In the genomic region with DNA sequence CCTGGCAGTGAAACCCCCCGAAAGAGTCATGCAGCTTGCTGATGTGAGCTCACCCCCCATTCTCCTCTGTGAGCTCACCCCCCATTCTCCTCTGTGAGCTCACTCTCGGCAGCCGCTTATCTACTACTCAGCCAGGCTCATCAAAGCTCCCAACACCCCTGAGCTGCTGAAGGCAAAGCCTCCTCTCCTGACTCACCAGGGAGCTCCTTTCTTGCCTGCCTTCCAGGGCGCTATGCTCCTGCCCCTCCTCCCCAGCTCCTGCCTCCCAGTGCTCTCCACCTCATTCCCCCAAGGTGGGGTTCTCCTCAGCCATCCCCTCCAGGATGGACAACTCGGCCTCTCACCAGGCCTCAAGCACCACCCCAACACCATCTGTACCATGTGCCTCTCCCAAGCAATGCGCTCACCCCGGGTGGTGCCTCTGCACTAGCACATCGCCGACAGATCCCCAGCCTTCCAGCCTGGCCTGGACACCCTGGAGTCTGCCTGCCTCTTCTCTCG, we compare ENCODE assay signal across 12 cellular contexts. TPM values are rescaled to one million over a fixed set of nuclear protein-coding genes. Genes with fewer than 3 reads are reported as not detected.
DNase-seq lines count a peak whose midpoint lies in the region; ATAC-seq and TF ChIP-seq lines count a peak whose summit lies in the region.
"Had no signal": no experiment of that assay in that cellular context is flagged by ENCODE, and none has a peak within 500 bp of the region (broad histone marks: within the 10 kb centered on the region; RNA-seq: fewer than 3 reads in every experiment).

No MANE protein-coding gene starts in this region.

- peaks cover 9% of the 10 kb centered on the region for H3K4me1 ChIP-seq in A673 (ENCODE audit: insufficient read depth, low read length, poor library complexity, severe bottlenecking)
- peaks cover 3 to 42% (median 27%) of the 10 kb centered on the region in 9 donors for H3K4me1 ChIP-seq in heart right ventricle

- H3K36me3 ChIP-seq in A673 (ENCODE audit: insufficient read depth, low read length, poor library complexity, severe bottlenecking) (peaks cover 59% of the 10 kb centered on the region), heart right ventricle (peaks cover 0 to 92% (median 30%) of the 10 kb centered on the region in 9 donors)

- DNase-seq in A673 (ENCODE audit: low spot score): no peak
- peak; percentile 96 for DNase-seq in ELR (ENCODE audit: low read depth)
- no peak for DNase-seq in heart right ventricle
- DNase-seq in SIG-M5 (lab: John Stamatoyannopoulos, UW): no peak
- DNase-seq in hippocampal formation (lab: John Stamatoyannopoulos, UW): no peak
- no peak for DNase-seq in stimulated activated CD4-positive, alpha-beta T cell treated with anti-CD3 and anti-CD28 coated beads, Interleukin-15, amount 100 ng/mL, for 24 hours
- DNase-seq: activated effector memory CD4-positive, alpha-beta T cell treated with anti-CD3 and anti-CD28 coated beads, Interleukin-2, amount 50 U/mL, for 16 hours; NCI-H187; stimulated activated CD4-positive, alpha-beta T cell treated with anti-CD3 and anti-CD28 coated beads, Interleukin-12 subunit alpha, Interleukin-12 subunit beta, amount 100 ng/mL, for 4 hours had no signal

- intact Hi-C loops in A673 (cut with micrococcal nuclease; ENCODE audit: unreplicated experiment) (no loop called here), heart right ventricle (cut with DNase I) (no loop called here)

- H3K27me3 ChIP-seq in A673 (replicated peaks; ENCODE audit: insufficient read depth, low read depth, low read length, poor library complexity) (no peaks in the 10 kb centered on the region), heart right ventricle (no peaks in the 10 kb centered on the region)
- H3K27me3 ChIP-seq: dorsolateral prefrontal cortex had no signal

- no peak for ATAC-seq in activated T-helper 17 cell treated with anti-CD3 and anti-CD28 coated beads, Interleukin-2, amount 50 U/mL, for 72 hours (replicated peaks)
- peak in 6 of 8 donors; percentile 23 to 62 (median 50) for ATAC-seq in heart right ventricle
- ATAC-seq in GM21717 (IDR thresholded peaks at IDR 0.05; ENCODE audit: unreplicated experiment): no peak

- TF ChIP-seq CTCF in A673 (conservative IDR thresholded peaks at IDR 0.05; ENCODE audit: low read depth, low read length) (no peak), heart right ventricle (IDR thresholded peaks at IDR 0.05) (no peak)

- H3K9me3 ChIP-seq in A673 (ENCODE audit: low read depth, low read length, poor library complexity, severe bottlenecking): no peaks in the 10 kb centered on the region
- no peaks in the 10 kb centered on the region for H3K9me3 ChIP-seq in heart right ventricle

- H3K4me3 Mint-ChIP-seq in activated T-helper 17 cell treated with anti-CD3 and anti-CD28 coated beads, Interleukin-2, amount 50 U/mL, for 72 hours: no peak overlapping the region

- H3K36me3 Mint-ChIP-seq in activated T-helper 17 cell treated with anti-CD3 and anti-CD28 coated beads, Interleukin-2, amount 50 U/mL, for 72 hours (ENCODE audit: low read depth): peaks cover 91% of the 10 kb centered on the region

- no peaks in the 10 kb centered on the region for H3K27me3 Mint-ChIP-seq in activated T-helper 17 cell treated with anti-CD3 and anti-CD28 coated beads, Interleukin-2, amount 50 U/mL, for 72 hours

- POLR2A ChIA-PET in A673 (lab: Charles Lee; ENCODE audit: low non-redundant PET): interaction anchor here (0.6 kb wide), 1 partner anchor 527 kb away, joined by 5 read pairs; no protein-coding TSS in a partner anchor

- H3K9me3 Mint-ChIP-seq in activated T-helper 17 cell treated with anti-CD3 and anti-CD28 coated beads, Interleukin-2, amount 50 U/mL, for 72 hours: no peaks in the 10 kb centered on the region

- CTCF ChIA-PET in A673 (lab: Charles Lee): no interaction called here

- H3K4me1 Mint-ChIP-seq in activated T-helper 17 cell treated with anti-CD3 and anti-CD28 coated beads, Interleukin-2, amount 50 U/mL, for 72 hours: peaks cover 21% of the 10 kb centered on the region

- H3K4me3 ChIP-seq in A673 (ENCODE audit: low read depth, low read length, poor library complexity, severe bottlenecking) (no peak overlapping the region), heart right ventricle (no peak overlapping the region)
- H3K4me3 ChIP-seq: dorsolateral prefrontal cortex had no signal

- 70 to 74% methylated on average over 10 of the region's 10 CpGs for WGBS in heart right ventricle, 2 donors

- H3K27ac ChIP-seq in A673 (ENCODE audit: low read depth, low read length, poor library complexity, severe bottlenecking): peak overlapping the region; percentile 37
- H3K27ac ChIP-seq in heart right ventricle: peak overlapping the region in 1 of 10 donors; percentile 14

- peak overlapping the region; percentile 77 for H3K27ac Mint-ChIP-seq in activated T-helper 17 cell treated with anti-CD3 and anti-CD28 coated beads, Interleukin-2, amount 50 U/mL, for 72 hours

- BruUV-seq in A673 (replicated peaks; lab: Mats Ljungman, UMichigan): no TSS peak

RNA-seq across cellular contexts. Expression of a gene that starts 27.7 kb away (rescaled TPM):
- total RNA-seq in A673 (2021): 49.4 and 49.5 TPM in 2 replicates
- 10 to 100 TPM; 26.9 to 38.6 TPM for total RNA-seq in activated T-helper 17 cell treated with anti-CD3 and anti-CD28 coated beads, Interleukin-2, amount 50 U/mL, for 72 hours
- total RNA-seq in heart right ventricle: 10 to 100 TPM in 8 of 10 donors, 1 to 10 TPM in 2; 8.7 to 17.2 (median 10.7) TPM
- 10 to 100 TPM; 16.5 to 30.6 TPM for polyA plus RNA-seq in heart right ventricle

RNA-seq across cellular contexts. Expression of a gene that starts 51.7 kb away (rescaled TPM):
- total RNA-seq in A673 (2021) (0.26 and 0.31 TPM in 2 replicates), heart right ventricle (1 to 10 TPM in 1 of 10 donors, under 1 TPM in 7, not detected in 2; 0.28 to 1.3 (median 0.45) TPM)
- under 1 TPM; 0.43 to 0.93 TPM for total RNA-seq in activated T-helper 17 cell treated with anti-CD3 and anti-CD28 coated beads, Interleukin-2, amount 50 U/mL, for 72 hours
- polyA plus RNA-seq in heart right ventricle: under 1 TPM; 0.14 to 0.95 TPM

RNA-seq across cellular contexts. Expression of a gene that starts 57.0 kb away (rescaled TPM):
- total RNA-seq in A673 (2021): 188 and 195 TPM in 2 replicates
- 100 to 1,000 TPM; 101 to 103 TPM for total RNA-seq in activated T-helper 17 cell treated with anti-CD3 and anti-CD28 coated beads, Interleukin-2, amount 50 U/mL, for 72 hours
- total RNA-seq in heart right ventricle: 100 to 1,000 TPM in 5 of 10 donors, 10 to 100 TPM in 5; 85.8 to 115 (median 98.8) TPM
- polyA plus RNA-seq in heart right ventricle: 10 to 100 TPM; 30.7 to 40.3 TPM

RNA-seq across cellular contexts. Expression of a gene that starts 57.1 kb away (rescaled TPM):
- total RNA-seq in A673 (2021) (0.74 and 1.1 TPM in 2 replicates), heart right ventricle (under 1 TPM; 0.12 to 0.57 (median 0.27) TPM)
- total RNA-seq in activated T-helper 17 cell treated with anti-CD3 and anti-CD28 coated beads, Interleukin-2, amount 50 U/mL, for 72 hours: 1 to 10 TPM in 1 of 2 donors, under 1 TPM in 1; 0.30 to 1.4 TPM
- polyA plus RNA-seq in heart right ventricle: under 1 TPM; 0.22 to 0.26 TPM

Comparison
In these comparisons a context has a peak if more than half of its experiments do, and no peak if none do; other contexts are left out.
1. ATAC-seq: peak in heart right ventricle (6 of 8); none in activated T-helper 17 cell treated with anti-CD3 and anti-CD28 coated beads, Interleukin-2, amount 50 U/mL, for 72 hours (single experiment) and GM21717 (single experiment).